12 cellular contexts compared by ENCODE assay signal in genomic region chr1:214441119-214441518, GRCh38.
DNase-seq lines count a peak whose midpoint lies in the region; ATAC-seq and TF ChIP-seq lines count a peak whose summit lies in the region.
"Had no signal": no experiment of that assay in that cellular context is flagged by ENCODE, and none has a peak within 500 bp of the region (broad histone marks: within the 10 kb centered on the region; RNA-seq: fewer than 3 reads in every experiment).

No MANE protein-coding gene starts in this region.

- CTCF ChIA-PET in BJ (lab: Yijun Ruan, JAX): no interaction called here

- H3K27me3 Mint-ChIP-seq in immature natural killer cell (ENCODE audit: low read depth in 3 of 3): peaks cover 0 to 10% (median 4%) of the 10 kb centered on the region in 3 donors

- H3K4me3 ChIP-seq in BJ (ENCODE audit: low read depth, low read length) (no peak overlapping the region), HUES6 (ENCODE audit: low read depth, low read length) (no peak overlapping the region), adipocyte (ENCODE audit: low read length) (no peak overlapping the region)
- H3K4me3 ChIP-seq: sigmoid colon had no signal

- H3K27ac Mint-ChIP-seq in immature natural killer cell: peak overlapping the region in 5 of 6 donors; percentile 20 to 71 (median 42)

- H3K27ac ChIP-seq in HUES6 (ENCODE audit: low read depth, low read length): peak overlapping the region; percentile 31

- DNase-seq in BJ (ENCODE audit: low read depth) (peak; percentile 91), adipocyte (ENCODE audit: low read depth) (peak; percentile 81), immature natural killer cell (peak in 2 of 3 donors; percentile 11 to 17), NCI-H2107 (lab: John Stamatoyannopoulos, UW) (no peak), GM13976 (ENCODE audit: low spot score) (no peak)
- DNase-seq in activated effector memory CD4-positive, alpha-beta T cell treated with anti-CD3 and anti-CD28 coated beads, Interleukin-2, amount 50 U/mL, for 16 hours: no peak
- DNase-seq: caudate nucleus; NCI-H446; sigmoid colon; stimulated activated naive CD4-positive, alpha-beta T cell treated with Interleukin-2 at 50 U/mL for 16 hours had no signal

- in situ Hi-C loops in GM13976 (cut with MboI; ENCODE audit: low sequenced_read_pairs, unreplicated experiment): no loop called here

- H3K27me3 ChIP-seq in BJ (ENCODE audit: control insufficient read depth, insufficient read depth, low read length) (no peaks in the 10 kb centered on the region), HUES6 (ENCODE audit: control insufficient read depth, insufficient read depth, low read length) (no peaks in the 10 kb centered on the region), adipocyte (replicated peaks; ENCODE audit: control insufficient read depth, insufficient read depth, low read length) (no peaks in the 10 kb centered on the region)
- H3K27me3 ChIP-seq: sigmoid colon had no signal

- peaks cover 29 to 36% of the 10 kb centered on the region in 2 donors for H3K4me1 Mint-ChIP-seq in immature natural killer cell

- H3K9me3 Mint-ChIP-seq in immature natural killer cell: no peaks in the 10 kb centered on the region

- peak overlapping the region in 1 of 5 donors; percentile 11 for H3K4me3 Mint-ChIP-seq in immature natural killer cell

- no peaks in the 10 kb centered on the region for H3K36me3 Mint-ChIP-seq in immature natural killer cell

- H3K9ac ChIP-seq in HUES6 (ENCODE audit: low read length) (no peak overlapping the region), adipocyte (ENCODE audit: low read length) (no peak overlapping the region)

- ATAC-seq in HG03565 (IDR thresholded peaks at IDR 0.05; ENCODE audit: unreplicated experiment): no peak

- H3K9me3 ChIP-seq in HUES6 (ENCODE audit: control insufficient read depth, insufficient read depth, low read depth, low read length) (no peaks in the 10 kb centered on the region), adipocyte (ENCODE audit: control insufficient read depth, low read length) (no peaks in the 10 kb centered on the region)
- H3K9me3 ChIP-seq: sigmoid colon had no signal

- TF ChIP-seq CTCF in BJ (IDR thresholded peaks at IDR 0.05; ENCODE audit: insufficient read depth, low read depth, low read length): no peak
- no peak for TF ChIP-seq CTCF in GM13976 (IDR thresholded peaks at IDR 0.05; ENCODE audit: borderline replicate concordance, control extremely low read depth, extremely low read depth, insufficient read depth, missing control alignments)

- H3K36me3 ChIP-seq in BJ (ENCODE audit: control insufficient read depth, insufficient read depth, low read length) (no peaks in the 10 kb centered on the region), HUES6 (ENCODE audit: control insufficient read depth, insufficient read depth, low read length) (no peaks in the 10 kb centered on the region), adipocyte (ENCODE audit: control insufficient read depth, insufficient read depth, low read length, severe bottlenecking) (no peaks in the 10 kb centered on the region)
- H3K36me3 ChIP-seq: sigmoid colon had no signal

- H3K4me1 ChIP-seq in HUES6 (ENCODE audit: control insufficient read depth, insufficient read depth, low read length): peaks cover 82% of the 10 kb centered on the region
- peaks cover 23% of the 10 kb centered on the region for H3K4me1 ChIP-seq in adipocyte (ENCODE audit: control insufficient read depth, insufficient read depth, low read length)

- POLR2A ChIA-PET in BJ (lab: Charles Lee): no interaction called here

Comparison
In these comparisons a context has a peak if more than half of its experiments do, and no peak if none do; other contexts are left out.
1. DNase-seq: peak in BJ (single experiment), adipocyte (single experiment) and immature natural killer cell (2 of 3); none in activated effector memory CD4-positive, alpha-beta T cell treated with anti-CD3 and anti-CD28 coated beads, Interleukin-2, amount 50 U/mL, for 16 hours (single experiment), NCI-H2107 (single experiment) and GM13976 (single experiment).